16 cellular contexts compared by ENCODE assay signal in the genomic region with DNA sequence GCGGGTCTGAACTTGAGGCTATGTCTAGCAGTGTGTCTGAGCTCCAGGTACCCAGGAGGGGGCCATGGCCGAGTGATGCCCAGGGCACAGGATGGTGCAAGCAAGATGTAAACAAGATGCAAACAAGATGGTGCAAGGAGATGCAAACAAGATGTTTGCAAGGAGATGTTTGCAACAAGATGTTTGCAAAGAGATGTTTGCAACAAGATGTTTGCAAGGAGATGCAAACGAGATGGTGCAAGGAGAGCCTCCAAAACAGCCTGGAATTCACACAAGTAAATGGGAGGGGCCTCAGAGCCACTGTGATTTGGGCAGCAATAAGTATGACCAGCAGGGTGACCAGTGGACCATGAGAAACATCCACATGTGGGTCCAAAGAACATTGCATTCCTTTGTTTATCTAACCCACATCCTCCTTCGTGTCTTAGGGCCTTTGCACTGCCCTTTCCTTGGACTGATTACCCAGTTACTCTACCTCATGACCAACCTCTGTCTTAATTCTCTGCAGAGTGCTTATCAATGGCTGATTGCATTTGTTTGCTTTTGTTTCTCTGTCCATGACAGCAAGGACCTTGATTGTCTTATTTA.
A peak's percentile ranks its signal among the peaks of the same experiment; 100 is the strongest.
DNase-seq lines count a peak whose midpoint lies in the region; TF ChIP-seq lines count a peak whose summit lies in the region.
"Had no signal": no experiment of that assay in that cellular context is flagged by ENCODE, and none has a peak within 500 bp of the region (broad histone marks: within the 10 kb centered on the region; RNA-seq: fewer than 3 reads in every experiment).

No MANE protein-coding gene starts in this region.

- TF ChIP-seq CTCF in epithelial cell of proximal tubule (conservative IDR thresholded peaks at IDR 0.05; ENCODE audit: low read depth, low read length) (peak; percentile 32), GM20000 (IDR thresholded peaks at IDR 0.05; ENCODE audit: extremely low read depth, missing control alignments) (no peak)

- no peak overlapping the region for H3K4me3 ChIP-seq in epithelial cell of proximal tubule (ENCODE audit: low read depth, low read length)
- H3K4me3 ChIP-seq: right atrium auricular region had no signal

- DNase-seq in COLO829 (ENCODE audit: low spot score) (peak; percentile 17), M059J (ENCODE audit: low read depth) (peak; percentile 30), epithelial cell of proximal tubule (ENCODE audit: low read depth) (no peak), lung microvascular endothelial cell (ENCODE audit: low read depth in 2 of 2) (peak; percentile 36 to 63), NCI-H1436 treated with DMSO at 0.1 percent for 48 hours (lab: John Stamatoyannopoulos, UW) (no peak), NCI-H345 treated with DMSO at 0.1 percent for 48 hours (lab: John Stamatoyannopoulos, UW; ENCODE audit: unreplicated experiment) (no peak), GM20000 (ENCODE audit: low spot score) (no peak), NCI-H82 treated with DMSO at 0.1 percent for 48 hours (lab: John Stamatoyannopoulos, UW; ENCODE audit: unreplicated experiment) (no peak)
- DNase-seq: activated CD4-positive, alpha-beta T cell treated with anti-CD3 and anti-CD28 coated beads, Interleukin-2, amount 50 U/mL, for 4 hours; activated T-cell treated with anti-CD3 and anti-CD28 coated beads, Interleukin-2, amount 50 U/mL, for 24 hours; effector memory CD4-positive, alpha-beta T cell; foreskin keratinocyte; NCI-H1092; NCI-H774; stimulated activated CD4-positive, alpha-beta T cell treated with anti-CD3 and anti-CD28 coated beads, Interleukin-1b, Interleukin-23, amount 100 ng/mL, for 48 hours had no signal

Comparison
In these comparisons a context has a peak if more than half of its experiments do, and no peak if none do; other contexts are left out.
1. DNase-seq: peak in COLO829 (single experiment), M059J (single experiment) and lung microvascular endothelial cell (2 of 2); none in epithelial cell of proximal tubule (single experiment), NCI-H1436 treated with DMSO at 0.1 percent for 48 hours (single experiment), NCI-H345 treated with DMSO at 0.1 percent for 48 hours (single experiment), GM20000 (single experiment) and NCI-H82 treated with DMSO at 0.1 percent for 48 hours (single experiment).